ENCODE assay signal across 15 cellular contexts in genomic region chr15:25971053-25971452, GRCh38.
"Had no signal": no experiment of that assay in that cellular context is flagged by ENCODE, and none has a peak within 500 bp of the region (broad histone marks: within the 10 kb centered on the region; RNA-seq: fewer than 3 reads in every experiment).

No MANE protein-coding gene starts in this region.

- H3K9me3 ChIP-seq: breast epithelium, spleen, upper lobe of right lung had no signal

- H3K36me3 ChIP-seq: breast epithelium, spleen, upper lobe of right lung had no signal

- ATAC-seq: activated CD8-positive, alpha-beta memory T cell treated with anti-CD3 and anti-CD28 coated beads, Interleukin-2, amount 10 ng/mL, durations not matched to agents 7 days and 5 days; stimulated activated memory B cell treated with anti-CD40 and anti-IgM and Interleukin-4, amounts not matched to agents 10 μg/mL and 1 μg/mL and 100 μg/mL, for 72 hours; upper lobe of right lung had no signal

- DNase-seq: activated CD4-positive, alpha-beta T cell treated with anti-CD3 and anti-CD28 coated beads, Interleukin-2, amount 50 U/mL, for 48 hours; activated CD4-positive, CD25-positive, alpha-beta regulatory T cell treated with anti-CD3 and anti-CD28 coated beads, Interleukin-2, amount 50 U/mL, for 72 hours; activated CD8-positive, alpha-beta memory T cell treated with anti-CD3 and anti-CD28 coated beads, Interleukin-2, amount 10 ng/mL, durations not matched to agents 7 days and 5 days; activated effector memory CD4-positive, alpha-beta T cell treated with Interleukin-2 at 50 U/mL for 16 hours; activated T-cell treated with anti-CD3 and anti-CD28 coated beads, Interleukin-2, amount 50 U/mL, for 24 hours; amniotic stem cell; dermis blood vessel endothelial cell; erythroblast; posterior cingulate gyrus; right cardiac atrium; spleen; stimulated activated CD4-positive, alpha-beta T cell treated with anti-CD3 and anti-CD28 coated beads, Interleukin-1b, Interleukin-23, amount 100 ng/mL, for 48 hours; upper lobe of right lung had no signal

- H3K4me3 ChIP-seq: breast epithelium, spleen, upper lobe of right lung had no signal

- H3K4me1 ChIP-seq: breast epithelium, spleen, upper lobe of right lung had no signal

- H3K27ac ChIP-seq: breast epithelium, spleen, upper lobe of right lung had no signal

- H3K27me3 ChIP-seq: breast epithelium, spleen, upper lobe of right lung had no signal
